In the genomic region with DNA sequence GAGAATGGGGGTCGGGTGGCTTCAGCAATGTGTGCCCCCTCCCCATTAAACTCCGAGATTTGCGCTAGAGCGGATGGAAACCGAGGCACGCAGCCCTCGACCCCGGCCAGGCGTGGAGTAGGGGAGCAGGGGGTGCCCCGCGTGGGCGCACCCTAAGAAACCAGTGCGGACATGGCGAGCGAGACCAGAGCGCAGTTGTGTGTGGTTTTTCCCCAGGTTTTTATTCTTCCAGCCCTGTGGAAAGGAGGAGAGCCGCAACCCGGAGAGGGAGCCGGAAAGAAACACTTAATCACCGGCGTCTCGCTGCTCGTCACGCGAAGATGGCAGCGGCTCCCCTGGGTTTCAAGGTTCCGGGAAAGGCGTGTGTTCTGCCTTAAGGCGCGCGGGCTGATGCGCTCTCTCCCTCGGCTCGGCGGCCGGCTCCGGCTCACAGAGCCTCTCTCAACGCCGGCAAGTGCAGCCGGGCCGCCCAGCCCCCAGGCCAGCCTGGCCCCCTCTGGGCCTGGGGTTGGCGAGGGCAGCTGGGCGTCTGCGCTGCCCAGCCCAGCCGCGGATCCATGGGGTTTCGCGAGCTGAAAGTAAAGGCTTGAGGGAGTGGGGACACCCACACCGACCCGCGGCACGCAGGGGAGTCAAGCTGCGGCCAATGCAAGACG, we compare ENCODE assay signal across 8 cellular contexts.
DNase-seq lines count a peak whose midpoint lies in the region; ATAC-seq and TF ChIP-seq lines count a peak whose summit lies in the region.

No MANE protein-coding gene starts in this region.

- H3K9me3 ChIP-seq in transverse colon, result no peaks in the 10 kb centered on the region

- H3K27ac ChIP-seq in mesendoderm (ENCODE audit: low read depth, low read length) (no peak overlapping the region), transverse colon (peak overlapping the region; percentile 93 to 99 (median 98))

- intact Hi-C loops in transverse colon (cut with DNase I; ENCODE audit: low total_unique reads), result no loop called here

- H4K5ac ChIP-seq in mesendoderm (ENCODE audit: low read length), result no peak overlapping the region

- no peak overlapping the region for H2BK15ac ChIP-seq in mesendoderm (replicated peaks; ENCODE audit: low read depth)

- H3K27ac Mint-ChIP-seq in T-cell, result peak overlapping the region; percentile 97

- H3K4me3 ChIP-seq in GM12864 (ENCODE audit: low read depth, low read length), result peak overlapping the region; percentile 62
- no peak overlapping the region for H3K4me3 ChIP-seq in mesendoderm (ENCODE audit: low read length)
- H3K4me3 ChIP-seq in transverse colon, result peak overlapping the region; percentile 4 to 54 (median 36)

- peaks cover 59 to 61% (median 60%) of the 10 kb centered on the region in 3 donors for H3K4me1 Mint-ChIP-seq in T-cell

- no peak overlapping the region for H2BK5ac ChIP-seq in mesendoderm (ENCODE audit: low read length)

- H3K23ac ChIP-seq in mesendoderm (ENCODE audit: low read length), result no peak overlapping the region

- no CpG with 5 or more reads among the region's 54 CpGs for WGBS in mesendoderm (ENCODE audit: extremely low coverage, insufficient coverage, low lambda C conversion rate)
- WGBS in transverse colon (ENCODE audit: low coverage in 1 of 2), 2 donors, result 24% methylated on average over 52 of the region's 54 CpGs; no CpG with 5 or more reads in 1 of the 2 donors

- TF ChIP-seq CTCF in GM12864 (IDR thresholded peaks at IDR 0.05; ENCODE audit: low read depth, low read length, missing control alignments), result no peak
- no peak for TF ChIP-seq CTCF in transverse colon (IDR thresholded peaks at IDR 0.05)

- peak overlapping the region; percentile 83 to 86 (median 86) for H3K4me3 Mint-ChIP-seq in T-cell

- H3K4ac ChIP-seq in mesendoderm (ENCODE audit: low read depth, low read length), result peak overlapping the region; percentile 62

- H3K4me1 ChIP-seq in mesendoderm (ENCODE audit: control insufficient read depth, low read depth, low read length) (no peaks in the 10 kb centered on the region), transverse colon (peaks cover 10 to 55% (median 30%) of the 10 kb centered on the region in 4 donors)

- in situ Hi-C loops in transverse colon (cut with MboI; ENCODE audit: low pct_ligation_motif_present in 1 of 4, low pct_unique_long_range_greater_than_20kb in 1 of 4, low sequenced_read_pairs in 3 of 4), result no loop called here

- H3K18ac ChIP-seq in mesendoderm (ENCODE audit: low read length), result peak overlapping the region; percentile 83

- H2AK5ac ChIP-seq in mesendoderm (ENCODE audit: low read length), result no peak overlapping the region

- H3K36me3 Mint-ChIP-seq in T-cell, result no peaks in the 10 kb centered on the region

- peak overlapping the region; percentile 68 for H2BK120ac ChIP-seq in mesendoderm (ENCODE audit: low read depth, low read length)

- H3K79me2 ChIP-seq in mesendoderm (ENCODE audit: control insufficient read depth, insufficient read depth, low read length), result no peaks in the 10 kb centered on the region

- H3K9ac ChIP-seq in mesendoderm (ENCODE audit: low read length), result peak overlapping the region; percentile 32

- TF ChIP-seq EP300 in transverse colon (IDR thresholded peaks at IDR 0.05; ENCODE audit: low read depth), result no peak

- H3K27me3 Mint-ChIP-seq in T-cell, result peaks cover 0 to 11% of the 10 kb centered on the region in 2 donors

- CTCF ChIA-PET in T-cell (lab: Charles Lee), result no interaction called here

- no peaks in the 10 kb centered on the region for H3K9me3 Mint-ChIP-seq in T-cell

- H4K8ac ChIP-seq in mesendoderm (ENCODE audit: low read depth, low read length), result no peak overlapping the region

- POLR2A ChIA-PET in T-cell (lab: Charles Lee), result no interaction called here

- H3K4me2 ChIP-seq in mesendoderm (ENCODE audit: low read length), result peak overlapping the region; percentile 36

- no peak for DNase-seq in GM12864 (ENCODE audit: low read depth)
- DNase-seq in T-cell, result peak in 6 of 34 experiments; percentile 29 to 44 (median 41)
- peak; percentile 52 for DNase-seq in dermis blood vessel endothelial cell
- peak; percentile 39 for DNase-seq in mesendoderm
- DNase-seq in transverse colon, result no peak

- H3K27me3 ChIP-seq in mesendoderm (ENCODE audit: insufficient read depth, low read length, poor library complexity), result peaks cover 8% of the 10 kb centered on the region
- no peaks in the 10 kb centered on the region for H3K27me3 ChIP-seq in transverse colon

- H3K79me1 ChIP-seq in mesendoderm (ENCODE audit: low read length), result no peaks in the 10 kb centered on the region

- H3K56ac ChIP-seq in mesendoderm (ENCODE audit: low read length), result peak overlapping the region; percentile 60

- ATAC-seq in T-cell (replicated peaks in 1 of 4), result no peak
- ATAC-seq in SK-N-SH treated with all-trans-retinoic acid at 6 μM for 48 hours, result no peak
- no peak for ATAC-seq in HG03442 (IDR thresholded peaks at IDR 0.05; ENCODE audit: unreplicated experiment)
- ATAC-seq in HG03159 (IDR thresholded peaks at IDR 0.05; ENCODE audit: unreplicated experiment), result no peak

- H3K36me3 ChIP-seq in mesendoderm (ENCODE audit: control insufficient read depth, insufficient read depth, low read length) (no peaks in the 10 kb centered on the region), transverse colon (no peaks in the 10 kb centered on the region)

- TF ChIP-seq POLR2A in transverse colon (IDR thresholded peaks at IDR 0.05), result no peak

TF ChIP-seq in SK-N-SH treated with all-trans-retinoic acid at 6 μM for 48 hours, 23 proteins besides CTCF, POLR2A, EP300 and RAD21:
- TF ChIP-seq PPARA (CRISPR knock-in tag; IDR thresholded peaks at IDR 0.05; ENCODE audit: borderline replicate concordance) (no peak), GLIS3 (CRISPR knock-in tag; IDR thresholded peaks at IDR 0.05) (no peak), SNAI2 (CRISPR knock-in tag; IDR thresholded peaks at IDR 0.05) (no peak), ZC3H10 (CRISPR knock-in tag; IDR thresholded peaks at IDR 0.05) (no peak), CREB5 (CRISPR knock-in tag; IDR thresholded peaks at IDR 0.05; ENCODE audit: low read depth) (no peak)
- TF ChIP-seq, protein P1, sequence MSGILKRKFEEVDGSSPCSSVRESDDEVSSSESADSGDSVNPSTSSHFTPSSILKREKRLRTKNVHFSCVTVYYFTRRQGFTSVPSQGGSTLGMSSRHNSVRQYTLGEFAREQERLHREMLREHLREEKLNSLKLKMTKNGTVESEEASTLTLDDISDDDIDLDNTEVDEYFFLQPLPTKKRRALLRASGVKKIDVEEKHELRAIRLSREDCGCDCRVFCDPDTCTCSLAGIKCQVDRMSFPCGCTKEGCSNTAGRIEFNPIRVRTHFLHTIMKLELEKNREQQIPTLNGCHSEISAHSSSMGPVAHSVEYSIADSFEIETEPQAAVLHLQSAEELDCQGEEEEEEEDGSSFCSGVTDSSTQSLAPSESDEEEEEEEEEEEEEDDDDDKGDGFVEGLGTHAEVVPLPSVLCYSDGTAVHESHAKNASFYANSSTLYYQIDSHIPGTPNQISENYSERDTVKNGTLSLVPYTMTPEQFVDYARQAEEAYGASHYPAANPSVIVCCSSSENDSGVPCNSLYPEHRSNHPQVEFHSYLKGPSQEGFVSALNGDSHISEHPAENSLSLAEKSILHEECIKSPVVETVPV (CRISPR knock-in tag; IDR thresholded peaks at IDR 0.05), result no peak

Comparison
In these comparisons a context has a peak if more than half of its experiments do, and no peak if none do; other contexts are left out.
1. DNase-seq: peak in dermis blood vessel endothelial cell (single experiment) and mesendoderm (single experiment); none in GM12864 (single experiment) and transverse colon (single experiment).